In the genomic region with DNA sequence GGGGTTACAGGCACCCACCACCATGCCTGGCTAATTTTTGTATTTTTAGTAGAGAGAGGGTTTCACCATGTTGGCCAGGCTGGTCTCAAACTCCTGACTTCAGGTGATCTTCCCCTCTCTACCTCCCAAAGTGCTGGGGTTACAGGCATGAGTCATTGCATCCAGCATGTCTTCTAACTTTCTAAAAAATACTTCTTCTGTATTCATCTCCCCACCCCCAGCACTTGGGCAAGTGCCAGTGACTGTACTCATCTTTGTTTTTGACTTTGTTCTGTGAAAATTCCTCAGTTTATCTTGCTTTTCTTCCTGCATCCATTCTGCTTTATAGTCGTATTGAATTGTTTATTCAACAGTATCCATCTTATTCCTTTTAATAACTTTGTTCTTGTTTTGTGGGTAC, we compare ENCODE assay signal across 19 cellular contexts. TPM values are rescaled to one million over a fixed set of nuclear protein-coding genes. Genes with fewer than 3 reads are reported as not detected.
DNase-seq lines count a peak whose midpoint lies in the region; FAIRE-seq and TF ChIP-seq lines count a peak whose summit lies in the region.
"Had no signal": no experiment of that assay in that cellular context is flagged by ENCODE, and none has a peak within 500 bp of the region (broad histone marks: within the 10 kb centered on the region; RNA-seq: fewer than 3 reads in every experiment).

No MANE protein-coding gene starts in this region.

- no peaks in the 10 kb centered on the region for H3K36me3 ChIP-seq in brain microvascular endothelial cell (replicated peaks)
- no peaks in the 10 kb centered on the region for H3K36me3 ChIP-seq in tibial artery
- H3K36me3 ChIP-seq: transverse colon had no signal

- DNase-seq in COLO829 (ENCODE audit: low spot score) (peak; percentile 3), HT1080 (ENCODE audit: low read depth) (peak; percentile 29), brain microvascular endothelial cell (peak; percentile 65), iris pigment epithelial cell (ENCODE audit: low read depth) (peak; percentile 71), frontal cortex (ENCODE audit: low spot score in 2 of 2) (no peak), glutamatergic neuron (no peak), tibial artery (no peak), NCI-H1694 treated with DMSO at 0.1 percent for 48 hours (lab: John Stamatoyannopoulos, UW) (no peak)
- DNase-seq: activated naive CD8-positive, alpha-beta T cell treated with anti-CD3 and anti-CD28 coated beads, Interleukin-2, amount 10 ng/mL, durations not matched to agents 7 days and 5 days; Caco-2; GOT3; heart left ventricle; immature natural killer cell; MG63; SHP77 treated with DMSO at 0.1 percent for 48 hours; stimulated activated naive CD4-positive, alpha-beta T cell treated with Interleukin-2 at 50 U/mL for 16 hours; transverse colon had no signal

- H3K27ac Mint-ChIP-seq in glutamatergic neuron (ENCODE audit: unreplicated experiment) = no peak overlapping the region
- H3K27ac Mint-ChIP-seq: activated naive CD8-positive, alpha-beta T cell treated with anti-CD3 and anti-CD28 coated beads, Interleukin-2, amount 10 ng/mL, durations not matched to agents 7 days and 5 days; T-helper 1 cell treated with Interleukin-12 subunit alpha and Interleukin-12 subunit beta and Interleukin-4 antibody, amounts not matched to agents 30 μg/mL and 1 μg/mL, for 36 hours had no signal

- H3K4me3 ChIP-seq in brain microvascular endothelial cell (ENCODE audit: low read depth, low read length) = no peak overlapping the region
- no peak overlapping the region for H3K4me3 ChIP-seq in tibial artery
- H3K4me3 ChIP-seq: heart left ventricle, MG63, transverse colon had no signal

- H3K4me1 Mint-ChIP-seq in glutamatergic neuron (ENCODE audit: low read depth, unreplicated experiment) = no peaks in the 10 kb centered on the region

- FAIRE-seq in frontal cortex (lab: Jason Lieb, UNC) = no peak

- H3K4me3 Mint-ChIP-seq in glutamatergic neuron (ENCODE audit: unreplicated experiment) = no peak overlapping the region
- H3K4me3 Mint-ChIP-seq: activated naive CD8-positive, alpha-beta T cell treated with anti-CD3 and anti-CD28 coated beads, Interleukin-2, amount 10 ng/mL, durations not matched to agents 7 days and 5 days; immature natural killer cell; T-helper 1 cell treated with Interleukin-12 subunit alpha and Interleukin-12 subunit beta and Interleukin-4 antibody, amounts not matched to agents 30 μg/mL and 1 μg/mL, for 36 hours had no signal

- no peaks in the 10 kb centered on the region for H3K36me3 Mint-ChIP-seq in glutamatergic neuron (ENCODE audit: unreplicated experiment)

- H3K9me3 Mint-ChIP-seq in glutamatergic neuron (ENCODE audit: unreplicated experiment) = no peaks in the 10 kb centered on the region
- H3K9me3 Mint-ChIP-seq: activated naive CD8-positive, alpha-beta T cell treated with anti-CD3 and anti-CD28 coated beads, Interleukin-2, amount 10 ng/mL, durations not matched to agents 7 days and 5 days; immature natural killer cell; T-helper 1 cell treated with Interleukin-12 subunit alpha and Interleukin-12 subunit beta and Interleukin-4 antibody, amounts not matched to agents 30 μg/mL and 1 μg/mL, for 36 hours had no signal

- TF ChIP-seq CTCF in brain microvascular endothelial cell (IDR thresholded peaks at IDR 0.05; ENCODE audit: low read depth, low read length, missing control alignments) = no peak
- no peak for TF ChIP-seq CTCF in glutamatergic neuron (IDR thresholded peaks at IDR 0.05; ENCODE audit: partially characterized antibody, unreplicated experiment)
- TF ChIP-seq CTCF in tibial artery (IDR thresholded peaks at IDR 0.05) = no peak

- in situ Hi-C loops in brain microvascular endothelial cell (cut with HindIII; ENCODE audit: low pct_ligation_motif_present, low sequenced_read_pairs) = no loop called here

- intact Hi-C loops in tibial artery (cut with DNase I; ENCODE audit: low total_unique reads) = no loop called here

- peaks cover 0 to 17% (median 10%) of the 10 kb centered on the region in 4 donors for H3K4me1 ChIP-seq in tibial artery
- H3K4me1 ChIP-seq: Caco-2 had no signal

- H3K9me3 ChIP-seq in tibial artery = no peaks in the 10 kb centered on the region
- H3K9me3 ChIP-seq: Caco-2, heart left ventricle, MG63, transverse colon had no signal

- H3K27me3 ChIP-seq in brain microvascular endothelial cell (replicated peaks) (no peaks in the 10 kb centered on the region), tibial artery (no peaks in the 10 kb centered on the region)
- H3K27me3 ChIP-seq: heart left ventricle, MG63, transverse colon had no signal

- H3K27ac ChIP-seq in brain microvascular endothelial cell (no peak overlapping the region), tibial artery (no peak overlapping the region)
- H3K27ac ChIP-seq: heart left ventricle, transverse colon, VCaP had no signal

- H3K27me3 Mint-ChIP-seq in glutamatergic neuron (ENCODE audit: unreplicated experiment) = peaks cover 2% of the 10 kb centered on the region
- H3K27me3 Mint-ChIP-seq: activated naive CD8-positive, alpha-beta T cell treated with anti-CD3 and anti-CD28 coated beads, Interleukin-2, amount 10 ng/mL, durations not matched to agents 7 days and 5 days had no signal

RNA-seq across cellular contexts. Expression of gene ARIH1, which starts 47.6 kb away (rescaled TPM):
- total RNA-seq in HT1080 (2014; rRNA removed; shearing (Covaris generic)) = 39.8 and 50.5 TPM in 2 replicates
- 29.1 and 37.8 TPM in 2 replicates for polyA plus RNA-seq in HT1080 (2015; cell fraction: cytosol; rRNA removed)
- 57.7 and 59.5 TPM in 2 replicates for polyA plus RNA-seq in HT1080 (2015; cell fraction: nucleus; rRNA removed)
- 31.4 TPM for total RNA-seq in frontal cortex
- 291 TPM for total RNA-seq in glutamatergic neuron (ENCODE audit: unreplicated experiment)

Comparison
In these comparisons a context has a peak if more than half of its experiments do, and no peak if none do; other contexts are left out.
1. DNase-seq: peak in COLO829 (single experiment), HT1080 (single experiment), brain microvascular endothelial cell (single experiment) and iris pigment epithelial cell (single experiment); none in frontal cortex (0 of 2), glutamatergic neuron (single experiment), tibial artery (0 of 2) and NCI-H1694 treated with DMSO at 0.1 percent for 48 hours (single experiment).